ENCODE assay signal across 1 cellular context in the genomic region with DNA sequence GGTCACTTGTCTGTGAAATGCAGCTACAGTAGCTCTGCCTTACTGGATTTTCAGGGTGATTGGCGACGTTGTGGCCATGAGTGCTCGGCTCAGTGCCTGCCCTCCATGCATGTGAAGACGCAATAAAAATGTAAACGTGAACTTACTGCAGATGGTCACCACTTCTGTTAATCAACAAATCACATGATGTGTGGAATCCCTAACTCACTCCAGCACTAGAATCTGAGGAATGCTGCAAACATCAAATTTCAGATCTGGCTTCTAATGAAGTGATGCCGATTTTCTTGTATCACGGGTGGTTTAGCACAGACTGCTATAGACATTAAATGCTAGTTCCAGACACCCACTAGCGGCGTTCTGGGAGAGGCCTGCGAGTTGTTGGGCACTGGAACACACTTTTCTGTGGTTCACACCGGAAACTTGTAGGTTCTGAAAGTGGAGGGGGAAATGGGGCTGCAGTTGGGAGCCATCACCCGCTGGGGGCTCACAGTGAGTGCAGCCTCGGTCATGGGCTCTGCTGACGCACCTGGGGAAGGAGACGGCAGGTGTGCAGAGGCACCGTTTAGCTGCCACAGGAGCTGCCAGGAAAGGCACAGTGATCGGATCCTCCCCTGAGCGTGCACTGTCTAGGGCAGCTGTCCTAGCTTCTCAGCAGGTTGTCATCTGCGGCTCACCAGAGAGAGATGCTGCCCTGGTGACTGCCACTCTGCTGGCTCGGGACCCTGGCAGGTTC.
TF ChIP-seq lines count a peak whose summit lies in the region.

No MANE protein-coding gene starts in this region.

TF ChIP-seq in IMR-90, 13 proteins besides CTCF, POLR2A, EP300 and RAD21 (continued from another document):
- TF ChIP-seq, protein P1, sequence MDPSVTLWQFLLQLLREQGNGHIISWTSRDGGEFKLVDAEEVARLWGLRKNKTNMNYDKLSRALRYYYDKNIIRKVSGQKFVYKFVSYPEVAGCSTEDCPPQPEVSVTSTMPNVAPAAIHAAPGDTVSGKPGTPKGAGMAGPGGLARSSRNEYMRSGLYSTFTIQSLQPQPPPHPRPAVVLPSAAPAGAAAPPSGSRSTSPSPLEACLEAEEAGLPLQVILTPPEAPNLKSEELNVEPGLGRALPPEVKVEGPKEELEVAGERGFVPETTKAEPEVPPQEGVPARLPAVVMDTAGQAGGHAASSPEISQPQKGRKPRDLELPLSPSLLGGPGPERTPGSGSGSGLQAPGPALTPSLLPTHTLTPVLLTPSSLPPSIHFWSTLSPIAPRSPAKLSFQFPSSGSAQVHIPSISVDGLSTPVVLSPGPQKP (IDR thresholded peaks at IDR 0.05; ENCODE audit: borderline replicate concordance, low read depth, low read length) = no peak
- no peak for TF ChIP-seq MXI1 (IDR thresholded peaks at IDR 0.05; ENCODE audit: borderline replicate concordance, low read depth, low read length)
- TF ChIP-seq SMC3 (IDR thresholded peaks at IDR 0.05; ENCODE audit: low read depth, low read length) = no peak
- TF ChIP-seq RCOR1 (IDR thresholded peaks at IDR 0.05; ENCODE audit: insufficient replicate concordance, low read length) = no peak
- no peak for TF ChIP-seq BHLHE40 (IDR thresholded peaks at IDR 0.05; ENCODE audit: low read depth, low read length)
- no peak for TF ChIP-seq MAZ (IDR thresholded peaks at IDR 0.05; ENCODE audit: borderline replicate concordance, low read depth, low read length)
- TF ChIP-seq CEBPB (IDR thresholded peaks at IDR 0.05; ENCODE audit: low read depth, low read length) = no peak
